In the genomic region with DNA sequence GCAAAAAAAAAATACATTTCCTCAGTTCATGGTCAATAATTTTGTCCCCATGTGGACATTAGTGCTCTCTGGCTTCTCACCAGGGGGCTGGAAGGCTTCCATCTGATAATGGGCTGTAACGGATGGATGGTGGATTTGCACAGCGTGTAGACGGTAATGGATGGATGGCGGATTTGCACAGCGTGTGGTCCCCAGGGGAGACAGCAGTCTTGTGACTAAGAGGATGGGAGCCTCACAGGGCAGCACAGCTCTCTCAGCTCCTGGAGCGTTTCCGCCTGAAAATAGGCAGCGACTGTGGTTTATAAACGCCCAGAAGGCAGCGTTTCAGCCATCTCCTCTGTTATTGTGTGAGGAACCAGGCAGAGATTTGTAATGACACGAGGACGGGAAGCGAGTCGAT, we compare ENCODE assay signal across 15 cellular contexts. TPM values are rescaled to one million over a fixed set of nuclear protein-coding genes. Genes with fewer than 3 reads are reported as not detected.
"Had no signal": no experiment of that assay in that cellular context is flagged by ENCODE, and none has a peak within 500 bp of the region (broad histone marks: within the 10 kb centered on the region; RNA-seq: fewer than 3 reads in every experiment).

No MANE protein-coding gene starts in this region.

RNA-seq across cellular contexts. Expression of gene MRGPRE, which starts 22.6 kb away (rescaled TPM):
- total RNA-seq: stomach, subcutaneous adipose tissue, temporal lobe, thoracic aorta, transverse colon, upper lobe of right lung, urinary bladder, vagina had no signal
- polyA plus RNA-seq: stomach had no signal

RNA-seq across cellular contexts. Expression of gene MRGPRG, which starts 36.2 kb away (rescaled TPM):
- total RNA-seq: stomach, subcutaneous adipose tissue, suprapubic skin, temporal lobe, thoracic aorta, thyroid gland, tibial nerve, transverse colon, upper lobe of left lung, upper lobe of right lung, ureter, urinary bladder, uterus, vagina had no signal
- polyA plus RNA-seq: stomach, thymus, urinary bladder had no signal
